ENCODE assay signal across 22 cellular contexts in the genomic region with DNA sequence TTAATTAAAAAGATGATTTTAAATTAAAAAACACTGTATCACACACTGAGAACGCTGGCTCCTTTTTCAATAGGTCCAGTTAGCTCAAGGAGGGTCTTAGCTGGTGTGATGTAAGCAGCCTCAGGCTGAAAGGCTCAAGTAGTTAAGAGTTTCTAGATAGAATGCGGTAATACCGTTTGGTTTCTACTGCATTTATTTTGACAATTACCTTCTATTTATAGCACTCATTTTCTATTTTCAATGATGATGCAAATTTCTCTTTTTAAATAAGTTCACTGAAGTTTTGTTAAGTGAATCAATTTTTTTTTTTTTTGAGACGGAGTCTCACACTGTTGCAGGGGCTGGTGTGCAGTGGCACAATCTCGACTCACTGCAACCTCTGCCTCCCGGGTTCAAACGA.
A peak's percentile ranks its signal among the peaks of the same experiment; 100 is the strongest.
DNase-seq lines count a peak whose midpoint lies in the region; ATAC-seq lines count a peak whose summit lies in the region.
"Had no signal": no experiment of that assay in that cellular context is flagged by ENCODE, and none has a peak within 500 bp of the region (broad histone marks: within the 10 kb centered on the region; RNA-seq: fewer than 3 reads in every experiment).

No MANE protein-coding gene starts in this region.

- H3K9me3 Mint-ChIP-seq in stimulated activated memory B cell treated with anti-CD40 and anti-IgM and Interleukin-4, amounts not matched to agents 10 μg/mL and 1 μg/mL and 100 μg/mL, for 72 hours, result no peaks in the 10 kb centered on the region
- H3K9me3 Mint-ChIP-seq in activated CD4-positive, alpha-beta T cell treated with anti-CD3 and anti-CD28 coated beads, Interleukin-2, amount 10 ng/mL, durations not matched to agents 24 days and 14 days, result no peaks in the 10 kb centered on the region
- H3K9me3 Mint-ChIP-seq: stimulated activated naive CD8-positive, alpha-beta T cell treated with anti-CD3 and anti-CD28 coated beads, Interleukin-15, Interleukin-2, amounts not matched to agents 100 ng/mL and 50 ng/mL, for 24 hours had no signal

- peaks cover 60% of the 10 kb centered on the region for H3K36me3 Mint-ChIP-seq in stimulated activated memory B cell treated with anti-CD40 and anti-IgM and Interleukin-4, amounts not matched to agents 10 μg/mL and 1 μg/mL and 100 μg/mL, for 72 hours
- H3K36me3 Mint-ChIP-seq in activated CD4-positive, alpha-beta T cell treated with anti-CD3 and anti-CD28 coated beads, Interleukin-2, amount 10 ng/mL, durations not matched to agents 24 days and 14 days (ENCODE audit: low read depth), result peaks cover 45% of the 10 kb centered on the region

- peak overlapping the region; percentile 94 for H3K27ac Mint-ChIP-seq in stimulated activated memory B cell treated with anti-CD40 and anti-IgM and Interleukin-4, amounts not matched to agents 10 μg/mL and 1 μg/mL and 100 μg/mL, for 72 hours
- no peak overlapping the region for H3K27ac Mint-ChIP-seq in activated CD4-positive, alpha-beta T cell treated with anti-CD3 and anti-CD28 coated beads, Interleukin-2, amount 10 ng/mL, durations not matched to agents 24 days and 14 days

- no peak overlapping the region for H3K4me3 Mint-ChIP-seq in stimulated activated memory B cell treated with anti-CD40 and anti-IgM and Interleukin-4, amounts not matched to agents 10 μg/mL and 1 μg/mL and 100 μg/mL, for 72 hours
- H3K4me3 Mint-ChIP-seq in activated CD4-positive, alpha-beta T cell treated with anti-CD3 and anti-CD28 coated beads, Interleukin-2, amount 10 ng/mL, durations not matched to agents 24 days and 14 days, result no peak overlapping the region
- H3K4me3 Mint-ChIP-seq: activated naive CD8-positive, alpha-beta T cell; stimulated activated naive CD8-positive, alpha-beta T cell treated with anti-CD3 and anti-CD28 coated beads, Interleukin-15, Interleukin-2, amounts not matched to agents 100 ng/mL and 50 ng/mL, for 24 hours had no signal

- no peak overlapping the region for H3K27ac ChIP-seq in caudate nucleus (ENCODE audit: low read depth, low read length)
- H3K27ac ChIP-seq: GM23248, HL-60 had no signal

- H3K27me3 Mint-ChIP-seq in stimulated activated memory B cell treated with anti-CD40 and anti-IgM and Interleukin-4, amounts not matched to agents 10 μg/mL and 1 μg/mL and 100 μg/mL, for 72 hours, result no peaks in the 10 kb centered on the region
- H3K27me3 Mint-ChIP-seq in activated CD4-positive, alpha-beta T cell treated with anti-CD3 and anti-CD28 coated beads, Interleukin-2, amount 10 ng/mL, durations not matched to agents 24 days and 14 days, result no peaks in the 10 kb centered on the region
- H3K27me3 Mint-ChIP-seq: activated naive CD8-positive, alpha-beta T cell; stimulated activated naive CD8-positive, alpha-beta T cell treated with anti-CD3 and anti-CD28 coated beads, Interleukin-15, Interleukin-2, amounts not matched to agents 100 ng/mL and 50 ng/mL, for 24 hours had no signal

- peak; percentile 32 for ATAC-seq in GM18502 (IDR thresholded peaks at IDR 0.05; ENCODE audit: poor library complexity, unreplicated experiment)
- peak; percentile 38 for ATAC-seq in GM19455 (IDR thresholded peaks at IDR 0.05; ENCODE audit: unreplicated experiment)
- peak; percentile 33 for ATAC-seq in HG03342 (IDR thresholded peaks at IDR 0.05; ENCODE audit: unreplicated experiment)
- ATAC-seq in stimulated activated memory B cell treated with anti-CD40 and anti-IgM and Interleukin-4, amounts not matched to agents 10 μg/mL and 1 μg/mL and 100 μg/mL, for 72 hours, result no peak
- ATAC-seq: Right ventricle myocardium inferior had no signal

- DNase-seq in activated CD4-positive, alpha-beta T cell treated with anti-CD3 and anti-CD28 coated beads, Interleukin-2, amount 10 ng/mL, durations not matched to agents 24 days and 14 days, result no peak
- DNase-seq in caudate nucleus (lab: John Stamatoyannopoulos, UW) (no peak), NCI-H226 (no peak)
- DNase-seq: activated CD4-positive, alpha-beta T cell treated with anti-CD3 and anti-CD28 coated beads for 1 hour; DND-41; effector CD4-positive, alpha-beta T cell; GM23248; hypothalamus; islet precursor cell; NCI-H2171; small intestine; stimulated activated CD4-positive, alpha-beta T cell treated with anti-CD3 and anti-CD28 coated beads, Interleukin-4, amount 100 ng/mL, for 1 hour; SW 1271; trophoblast cell had no signal

- intact Hi-C loops in activated CD4-positive, alpha-beta T cell treated with anti-CD3 and anti-CD28 coated beads, Interleukin-2, amount 10 ng/mL, durations not matched to agents 24 days and 14 days (cut with micrococcal nuclease), result no loop called here

- H3K4me1 Mint-ChIP-seq in stimulated activated memory B cell treated with anti-CD40 and anti-IgM and Interleukin-4, amounts not matched to agents 10 μg/mL and 1 μg/mL and 100 μg/mL, for 72 hours, result peaks cover 78% of the 10 kb centered on the region
- peaks cover 55% of the 10 kb centered on the region for H3K4me1 Mint-ChIP-seq in activated CD4-positive, alpha-beta T cell treated with anti-CD3 and anti-CD28 coated beads, Interleukin-2, amount 10 ng/mL, durations not matched to agents 24 days and 14 days
